In genomic region chr6:138485005-138485545, GRCh38 we compare ENCODE assay signal across 8 cellular contexts. TPM values are rescaled to one million over a fixed set of nuclear protein-coding genes. Genes with fewer than 3 reads are reported as not detected.
DNase-seq lines count a peak whose midpoint lies in the region; ATAC-seq and TF ChIP-seq lines count a peak whose summit lies in the region.

No MANE protein-coding gene starts in this region.

- H3K27ac Mint-ChIP-seq in naive thymus-derived CD8-positive, alpha-beta T cell: no peak overlapping the region

- ATAC-seq in heart right ventricle (peak in 1 of 8 donors; percentile 27), gastrocnemius medialis (no peak)
- ATAC-seq in naive thymus-derived CD8-positive, alpha-beta T cell: no peak

- H3K36me3 ChIP-seq in HUES48 (ENCODE audit: control insufficient read depth, insufficient read depth, low read length) (no peaks in the 10 kb centered on the region), WERI-Rb-1 (peaks cover 31% of the 10 kb centered on the region), heart right ventricle (no peaks in the 10 kb centered on the region), gastrocnemius medialis (no peaks in the 10 kb centered on the region)

- DNase-seq in WERI-Rb-1 (peak; percentile 50), heart right ventricle (no peak), putamen (ENCODE audit: low spot score) (peak; percentile 12), gastrocnemius medialis (no peak), ureter (ENCODE audit: low spot score) (no peak), kidney glomerular epithelial cell (lab: John Stamatoyannopoulos, UW) (no peak)
- DNase-seq in naive thymus-derived CD8-positive, alpha-beta T cell: no peak

- intact Hi-C loops in heart right ventricle (cut with DNase I) (no loop called here), gastrocnemius medialis (cut with DNase I; ENCODE audit: low total_unique reads) (no loop called here)

- 26 to 33% methylated on average over 11 of the region's 11 CpGs for WGBS in heart right ventricle, 2 donors

- H3K27ac ChIP-seq in HUES48 (ENCODE audit: low read depth, low read length) (peak overlapping the region; percentile 82), WERI-Rb-1 (peak overlapping the region; percentile 16; the same call in 1 of the 2 replicates), heart right ventricle (peak overlapping the region in 6 of 10 donors; percentile 7 to 65 (median 40)), gastrocnemius medialis (no peak overlapping the region)

- H3K4me3 ChIP-seq in HUES48 (ENCODE audit: low read depth, low read length) (peak overlapping the region; percentile 53), WERI-Rb-1 (ENCODE audit: low read depth, low read length) (0 out of 2 replicates have a peak overlapping the region, but pooled peaks have one; percentile 18), heart right ventricle (peak overlapping the region in 7 of 10 donors; percentile 0 to 35 (median 11)), gastrocnemius medialis (peak overlapping the region in 1 of 4 donors; percentile 18)

- POLR2A ChIA-PET in naive thymus-derived CD8-positive, alpha-beta T cell (lab: Charles Lee): no interaction called here

- in situ Hi-C loops in gastrocnemius medialis (cut with MboI; ENCODE audit: low sequenced_read_pairs in 4 of 4): no loop called here

- no peak overlapping the region for H3K4me3 Mint-ChIP-seq in naive thymus-derived CD8-positive, alpha-beta T cell

- H3K4me1 Mint-ChIP-seq in naive thymus-derived CD8-positive, alpha-beta T cell: no peaks in the 10 kb centered on the region

- peak overlapping the region; percentile 76 for H3K9ac ChIP-seq in HUES48 (ENCODE audit: low read depth, low read length)

- TF ChIP-seq CTCF in WERI-Rb-1 (IDR thresholded peaks at IDR 0.05; ENCODE audit: low read depth, low read length): no peak
- TF ChIP-seq CTCF in heart right ventricle (IDR thresholded peaks at IDR 0.05): no peak
- no peak for TF ChIP-seq CTCF in gastrocnemius medialis (IDR thresholded peaks at IDR 0.05 in 4 of 5, conservative IDR thresholded peaks at IDR 0.05 in 1 of 5)

- H3K9me3 ChIP-seq in HUES48 (ENCODE audit: control insufficient read depth, insufficient read depth, low read length): no peaks in the 10 kb centered on the region
- no peaks in the 10 kb centered on the region for H3K9me3 ChIP-seq in WERI-Rb-1 (ENCODE audit: severe bottlenecking)
- H3K9me3 ChIP-seq in heart right ventricle: no peaks in the 10 kb centered on the region
- H3K9me3 ChIP-seq in gastrocnemius medialis: no peaks in the 10 kb centered on the region

- H3K27me3 ChIP-seq in HUES48 (ENCODE audit: control insufficient read depth, insufficient read depth, low read length) (no peaks in the 10 kb centered on the region), WERI-Rb-1 (ENCODE audit: insufficient read depth, low read depth, severe bottlenecking) (no peaks in the 10 kb centered on the region), heart right ventricle (no peaks in the 10 kb centered on the region), gastrocnemius medialis (no peaks in the 10 kb centered on the region)

- H3K9me3 Mint-ChIP-seq in naive thymus-derived CD8-positive, alpha-beta T cell: no peaks in the 10 kb centered on the region

- peaks cover 44% of the 10 kb centered on the region for H3K4me1 ChIP-seq in HUES48 (ENCODE audit: control insufficient read depth, insufficient read depth, low read length)
- H3K4me1 ChIP-seq in heart right ventricle: peaks cover 5 to 55% (median 34%) of the 10 kb centered on the region in 9 donors
- H3K4me1 ChIP-seq in gastrocnemius medialis: no peaks in the 10 kb centered on the region

- peaks cover 0 to 14% (median 4%) of the 10 kb centered on the region in 5 donors for H3K27me3 Mint-ChIP-seq in naive thymus-derived CD8-positive, alpha-beta T cell

- H3K36me3 Mint-ChIP-seq in naive thymus-derived CD8-positive, alpha-beta T cell: no peaks in the 10 kb centered on the region

- TF ChIP-seq POLR2A in gastrocnemius medialis (IDR thresholded peaks at IDR 0.05): no peak

RNA-seq across cellular contexts. Expression of gene NHSL1, which starts 14.2 kb away (rescaled TPM):
- total RNA-seq in heart right ventricle (10 to 100 TPM; 35.5 to 97.4 (median 75.5) TPM), gastrocnemius medialis (1 to 10 TPM in 3 of 4 donors, under 1 TPM in 1; 0.31 to 2.0 (median 1.1) TPM), ureter (25.1 TPM)
- polyA plus RNA-seq in heart right ventricle: 10 to 100 TPM in 1 of 2 donors, 1 to 10 TPM in 1; 5.0 to 14.9 TPM
- under 1 TPM; 0.05 to 0.08 TPM for total RNA-seq in naive thymus-derived CD8-positive, alpha-beta T cell
- polyA plus RNA-seq in naive thymus-derived CD8-positive, alpha-beta T cell: not detected

Comparison
In these comparisons a context has a peak if more than half of its experiments do, and no peak if none do; other contexts are left out.
1. H3K27ac ChIP-seq: peak in HUES48 (single experiment), WERI-Rb-1 (single experiment) and heart right ventricle (6 of 10); none in gastrocnemius medialis (0 of 4).
2. DNase-seq: peak in WERI-Rb-1 (single experiment) and putamen (single experiment); none in heart right ventricle (0 of 2), gastrocnemius medialis (0 of 2), naive thymus-derived CD8-positive, alpha-beta T cell (0 of 10), ureter (single experiment) and kidney glomerular epithelial cell (single experiment).